9 cellular contexts compared by ENCODE assay signal in the genomic region with DNA sequence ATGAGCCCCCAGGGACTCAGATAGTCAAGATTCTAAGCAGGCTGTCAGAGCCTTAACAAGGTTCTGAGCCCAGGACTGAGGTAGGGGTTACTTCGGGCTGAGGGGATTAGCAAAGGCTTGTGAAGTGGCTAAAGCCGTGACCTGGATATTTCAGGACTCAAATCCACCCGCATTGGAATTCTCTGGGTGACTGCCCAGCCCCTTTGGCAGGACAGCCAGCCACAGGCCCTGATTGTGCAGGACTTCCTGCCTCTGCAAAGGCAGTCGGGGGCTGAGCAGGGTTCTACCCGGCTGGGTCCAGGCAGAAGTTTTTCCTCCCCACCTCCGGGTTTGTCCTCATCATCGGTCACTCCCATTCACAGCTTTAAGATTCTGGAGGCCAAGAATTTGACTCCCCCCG. TPM values are rescaled to one million over a fixed set of nuclear protein-coding genes. Genes with fewer than 3 reads are reported as not detected.
DNase-seq lines count a peak whose midpoint lies in the region; ATAC-seq and TF ChIP-seq lines count a peak whose summit lies in the region.
"Had no signal": no experiment of that assay in that cellular context is flagged by ENCODE, and none has a peak within 500 bp of the region (broad histone marks: within the 10 kb centered on the region; RNA-seq: fewer than 3 reads in every experiment).

A gene with protein sequence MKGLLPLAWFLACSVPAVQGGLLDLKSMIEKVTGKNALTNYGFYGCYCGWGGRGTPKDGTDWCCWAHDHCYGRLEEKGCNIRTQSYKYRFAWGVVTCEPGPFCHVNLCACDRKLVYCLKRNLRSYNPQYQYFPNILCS (plus strand): TSS at position 263 of the 400 bp plus-strand sequence. CDS start 14,637 bp downstream, outside the sequence.

- H3K4me1 ChIP-seq in upper lobe of left lung: peaks cover 0 to 9% (median 3%) of the 10 kb centered on the region in 4 donors

- intact Hi-C loops in Right ventricle myocardium inferior (cut with DNase I): loop anchor here (2.0 to 10.0 kb wide), 2 partner anchors 41 to 95 kb away; partner anchors contain the start of gene PLA2G2A

- peak within 1 kb of the TSS; percentile 3 to 35 (median 26) for H3K4me3 ChIP-seq in upper lobe of left lung

- ATAC-seq in Right ventricle myocardium inferior (peak; percentile 91), upper lobe of left lung (ENCODE audit: low FRiP score in 2 of 2) (peak in 1 of 2 donors; percentile 79), GM18868 (IDR thresholded peaks at IDR 0.05; ENCODE audit: unreplicated experiment) (no peak), HG03521 (IDR thresholded peaks at IDR 0.05; ENCODE audit: unreplicated experiment) (no peak)

- no peak for TF ChIP-seq POLR2A in upper lobe of left lung (IDR thresholded peaks at IDR 0.05)

- H3K27me3 ChIP-seq in upper lobe of left lung: no peaks in the 10 kb centered on the region

- no peak for TF ChIP-seq EP300 in upper lobe of left lung (IDR thresholded peaks at IDR 0.05)

- peak within 1 kb of the TSS in 2 of 4 donors; percentile 56 to 64 for H3K27ac ChIP-seq in upper lobe of left lung

- peak; percentile 18 for DNase-seq in amniotic epithelial cell (ENCODE audit: low read depth)
- DNase-seq in Right ventricle myocardium inferior (ENCODE audit: missing footprints): peak; percentile 86
- peak; percentile 77 for DNase-seq in myocyte (ENCODE audit: low read depth)
- DNase-seq in upper lobe of left lung: no peak
- no peak for DNase-seq in HuH-7 (ENCODE audit: low spot score)
- DNase-seq in NCI-H187 (lab: John Stamatoyannopoulos, UW): no peak
- DNase-seq: effector CD4-positive, alpha-beta T cell had no signal

- H3K36me3 ChIP-seq in upper lobe of left lung: no peaks in the 10 kb centered on the region

- no peaks in the 10 kb centered on the region for H3K9me3 ChIP-seq in upper lobe of left lung

- no peak for TF ChIP-seq CTCF in upper lobe of left lung (IDR thresholded peaks at IDR 0.05)

- WGBS in upper lobe of left lung, 2 donors: 31% methylated on average over 8 of the region's 8 CpGs

RNA-seq across cellular contexts. Expression of the gene that starts here (rescaled TPM):
- 65.6 TPM for total RNA-seq in Right ventricle myocardium inferior
- total RNA-seq in myocyte: not detected in 2 replicates
- polyA plus RNA-seq in myocyte (2012): not detected
- 1 to 10 TPM in 5 of 6 donors, not detected in 1; 1.4 to 5.1 (median 3.1) TPM for total RNA-seq in upper lobe of left lung

Comparison
In these comparisons a context has a peak if more than half of its experiments do, and no peak if none do; other contexts are left out.
1. RNA of the gene that starts here (total RNA-seq): 65.6 TPM in Right ventricle myocardium inferior (single experiment); 1.4 to 5.1 TPM in upper lobe of left lung and not detected in myocyte; every median in the first group is over 10 times any median in the second.
2. Peak in DNase-seq in myocyte; RNA of the gene not detected or under 1 TPM.
3. DNase-seq: peak in amniotic epithelial cell (single experiment) and Right ventricle myocardium inferior (single experiment); none in upper lobe of left lung (0 of 2), HuH-7 (single experiment) and NCI-H187 (0 of 2).